21 cellular contexts compared by ENCODE assay signal in genomic region chr12:124742111-124742510, GRCh38.
DNase-seq lines count a peak whose midpoint lies in the region; ATAC-seq, FAIRE-seq and TF ChIP-seq lines count a peak whose summit lies in the region.
"Had no signal": no experiment of that assay in that cellular context is flagged by ENCODE, and none has a peak within 500 bp of the region (broad histone marks: within the 10 kb centered on the region; RNA-seq: fewer than 3 reads in every experiment).

No MANE protein-coding gene starts in this region.

- no peaks in the 10 kb centered on the region for H3K79me2 ChIP-seq in H1 (ENCODE audit: control insufficient read depth in 1 of 2, insufficient read depth in 2 of 2, low read length in 2 of 2)
- H3K79me2 ChIP-seq in OCI-LY7 (ENCODE audit: insufficient read depth, low read depth, low read length), result no peaks in the 10 kb centered on the region

- no peak overlapping the region for H2BK120ac ChIP-seq in H1 (replicated peaks; ENCODE audit: low read depth, low read length)

- no peak overlapping the region for H3K56ac ChIP-seq in H1 (replicated peaks; ENCODE audit: insufficient read length, low read depth, low read length)

- H3K4me1 ChIP-seq in H1 (replicated peaks in 1 of 4; ENCODE audit: control insufficient read depth in 3 of 4, insufficient read depth in 4 of 4, low read length in 3 of 4), result peaks cover 0 to 11% (median 8%) of the 10 kb centered on the region in 4 experiments; a peak in 6 of 7 replicates
- H3K4me1 ChIP-seq in psoas muscle, result peaks cover 32% of the 10 kb centered on the region
- peaks cover 16 to 21% of the 10 kb centered on the region in 2 donors for H3K4me1 ChIP-seq in kidney (ENCODE audit: control insufficient read depth in 1 of 2, insufficient read depth in 1 of 2, low read depth in 1 of 2, low read length in 2 of 2)
- H3K4me1 ChIP-seq in OCI-LY7 (ENCODE audit: insufficient read depth, low read length, poor library complexity, severe bottlenecking), result peaks cover 7% of the 10 kb centered on the region

- no peak overlapping the region for H3K4me3 ChIP-seq in H1 (ENCODE audit: extremely low read depth in 1 of 4, insufficient read depth in 2 of 4, low read depth in 3 of 4, low read length in 4 of 4)
- H3K4me3 ChIP-seq in psoas muscle, result no peak overlapping the region
- H3K4me3 ChIP-seq in kidney (ENCODE audit: low read length in 2 of 2), result no peak overlapping the region
- no peak overlapping the region for H3K4me3 ChIP-seq in OCI-LY7 (ENCODE audit: low read depth, low read length, poor library complexity, severe bottlenecking)
- H3K4me3 ChIP-seq: pancreas, smooth muscle cell had no signal

- no peak for TF ChIP-seq POLR2A in H1 (IDR thresholded peaks at IDR 0.05; ENCODE audit: control extremely low read depth in 1 of 2, low read depth in 2 of 2, low read length in 2 of 2)

- TF ChIP-seq EP300 in H1 (IDR thresholded peaks at IDR 0.05; ENCODE audit: borderline replicate concordance in 1 of 2, low read depth in 2 of 2, low read length in 2 of 2), result no peak

- H2BK12ac ChIP-seq in H1 (ENCODE audit: low read depth, low read length), result 0 out of 2 replicates have a peak overlapping the region, but pooled peaks have one; percentile 17

- intact Hi-C loops in Calu3 (cut with micrococcal nuclease; ENCODE audit: unreplicated experiment) (no loop called here), psoas muscle (cut with DNase I) (no loop called here), kidney (cut with DNase I) (no loop called here), OCI-LY7 (cut with micrococcal nuclease; ENCODE audit: unreplicated experiment) (no loop called here)

- H2AFZ ChIP-seq in H1 (ENCODE audit: low read length) (no peak overlapping the region), OCI-LY7 (ENCODE audit: low read length) (no peak overlapping the region)

- no peak overlapping the region for H4K5ac ChIP-seq in H1 (ENCODE audit: insufficient read length, low read depth, low read length)

- H4K91ac ChIP-seq in H1 (replicated peaks; ENCODE audit: insufficient read length, low read length), result no peak overlapping the region

- H3K27ac Mint-ChIP-seq in Calu3 (ENCODE audit: unreplicated experiment), result no peak overlapping the region
- H3K27ac Mint-ChIP-seq: activated CD4-positive, alpha-beta T cell treated with anti-CD3 and anti-CD28 coated beads for 36 hours; activated CD8-positive, alpha-beta memory T cell treated with anti-CD3 and anti-CD28 coated beads, Interleukin-2, amount 10 ng/mL, durations not matched to agents 7 days and 5 days; B cell had no signal

- H3K23me2 ChIP-seq in H1 (ENCODE audit: low read depth, low read length), result no peaks in the 10 kb centered on the region; the same call in 1 of the 2 replicates

- TF ChIP-seq CTCF in Calu3 (IDR thresholded peaks at IDR 0.05; ENCODE audit: unreplicated experiment) (no peak), H1 (IDR thresholded peaks at IDR 0.05; ENCODE audit: control extremely low read depth in 1 of 3, insufficient read depth in 1 of 3, low read depth in 1 of 3, low read length in 3 of 3) (no peak), psoas muscle (IDR thresholded peaks at IDR 0.05) (no peak), kidney (IDR thresholded peaks at IDR 0.05; ENCODE audit: borderline replicate concordance, extremely low read depth, insufficient read depth) (no peak), OCI-LY7 (conservative IDR thresholded peaks at IDR 0.05; ENCODE audit: low read length) (no peak)

- H3K9me2 ChIP-seq in OCI-LY7 (ENCODE audit: insufficient read depth, low read length), result no peaks in the 10 kb centered on the region

- H2BK15ac ChIP-seq in H1 (ENCODE audit: low read length), result 0 out of 2 replicates have a peak overlapping the region, but pooled peaks have one; percentile 53

- peaks cover 47% of the 10 kb centered on the region for H3K36me3 Mint-ChIP-seq in Calu3 (ENCODE audit: insufficient read depth, unreplicated experiment)
- H3K36me3 Mint-ChIP-seq: activated CD8-positive, alpha-beta memory T cell treated with anti-CD3 and anti-CD28 coated beads, Interleukin-2, amount 10 ng/mL, durations not matched to agents 7 days and 5 days had no signal

- H3K79me1 ChIP-seq in H1 (ENCODE audit: low read depth, low read length), result no peaks in the 10 kb centered on the region

- TF ChIP-seq RAD21 in H1 (IDR thresholded peaks at IDR 0.05 in 1 of 2, conservative IDR thresholded peaks at IDR 0.05 in 1 of 2; ENCODE audit: low read depth in 2 of 2, low read length in 2 of 2), result no peak

- POLR2A ChIA-PET in H1 (lab: Charles Lee; ENCODE audit: partially characterized antibody), result interaction anchor here (1.0 to 5.1 kb wide), 2 partner anchors 10 to 139 kb away, joined by 3 to 37 read pairs; no protein-coding TSS in a partner anchor
- POLR2A ChIA-PET in OCI-LY7 (lab: Charles Lee), result interaction anchor here (0.6 to 0.7 kb wide), 2 partner anchors 287 to 971 kb away, joined by 3 read pairs; no protein-coding TSS in a partner anchor

- 0 out of 2 replicates have a peak overlapping the region, but pooled peaks have one; percentile 55 for H2BK20ac ChIP-seq in H1 (ENCODE audit: low read length)

- no peak overlapping the region for H4K8ac ChIP-seq in H1 (ENCODE audit: extremely low read depth, insufficient read depth, low read length)

- H3K14ac ChIP-seq in H1 (ENCODE audit: insufficient read length), result no peak overlapping the region

- H3K9ac ChIP-seq in H1 (replicated peaks in 1 of 4; ENCODE audit: extremely low read depth in 1 of 4, low read depth in 3 of 4, low read length in 3 of 4), result no peak overlapping the region
- no peak overlapping the region for H3K9ac ChIP-seq in kidney (ENCODE audit: low read length in 2 of 2)
- H3K9ac ChIP-seq: KMS-11 had no signal

- peaks cover 95% of the 10 kb centered on the region for H3K4me1 Mint-ChIP-seq in Calu3 (ENCODE audit: low read depth, unreplicated experiment)

- ATAC-seq in psoas muscle, result no peak
- ATAC-seq: activated CD4-positive, alpha-beta T cell treated with anti-CD3 and anti-CD28 coated beads for 36 hours; activated CD8-positive, alpha-beta memory T cell treated with anti-CD3 and anti-CD28 coated beads, Interleukin-2, amount 10 ng/mL, durations not matched to agents 7 days and 5 days had no signal

- no peaks in the 10 kb centered on the region for H3K27me3 Mint-ChIP-seq in Calu3 (ENCODE audit: unreplicated experiment)

- H3K4ac ChIP-seq in H1 (replicated peaks; ENCODE audit: insufficient read length, low read depth, low read length), result no peak overlapping the region

- H3K27ac ChIP-seq in H1 (ENCODE audit: low read depth, low read length) (no peak overlapping the region), psoas muscle (peak overlapping the region; percentile 39), kidney (ENCODE audit: low read depth in 2 of 2, low read length in 2 of 2) (no peak overlapping the region), OCI-LY7 (ENCODE audit: low read depth, low read length, poor library complexity, severe bottlenecking) (no peak overlapping the region)
- H3K27ac ChIP-seq: KMS-11 had no signal

- no peak overlapping the region; the same call in 1 of the 2 replicates for H2BK5ac ChIP-seq in H1 (ENCODE audit: low read depth, low read length)

- 88% methylated on average over 12 of the region's 12 CpGs; no CpG with 5 or more reads in 1 of the 2 experiments for WGBS in H1 (ENCODE audit: extremely low coverage in 1 of 2, insufficient coverage in 1 of 2, insufficient read length in 1 of 2, insufficient replicate concordance in 2 of 2, low coverage in 1 of 2, low lambda C conversion rate in 2 of 2, missing lambda C conversion rate in 1 of 2), 2 experiments
- 55 to 66% (median 66%) methylated on average over 12 of the region's 12 CpGs for WGBS in psoas muscle, 3 donors

- BruUV-seq in Calu3 (replicated peaks; lab: Mats Ljungman, UMichigan), result no TSS peak
- BruUV-seq in OCI-LY7 (replicated peaks; lab: Mats Ljungman, UMichigan), result no TSS peak

- peak; percentile 41 for DNase-seq in Calu3
- DNase-seq in NCI-H1694 treated with DMSO at 0.1 percent for 48 hours (lab: John Stamatoyannopoulos, UW), result peak; percentile 39
- DNase-seq in H1 (ENCODE audit: low read depth in 1 of 2, low spot score in 2 of 2), result no peak
- no peak for DNase-seq in psoas muscle
- DNase-seq in kidney, result no peak
- DNase-seq in NCI-H748 (lab: John Stamatoyannopoulos, UW; ENCODE audit: unreplicated experiment), result no peak
- no peak for DNase-seq in SK-N-DZ (ENCODE audit: low spot score)
- DNase-seq in OCI-LY7 (ENCODE audit: low spot score), result no peak
- DNase-seq: activated CD4-positive, alpha-beta T cell treated with anti-CD3 and anti-CD28 coated beads for 36 hours; activated CD8-positive, alpha-beta memory T cell treated with anti-CD3 and anti-CD28 coated beads, Interleukin-2, amount 10 ng/mL, durations not matched to agents 7 days and 5 days; activated effector memory CD4-positive, alpha-beta T cell treated with Interleukin-2 at 50 U/mL for 16 hours; amygdala; DMS79 treated with DMSO at 0.1 percent for 48 hours; HCEC 1CT; NCI-H1105; pancreas; T1000 had no signal

- H3K23ac ChIP-seq in H1 (ENCODE audit: insufficient read length), result no peak overlapping the region

- FAIRE-seq in H1 (lab: Jason Lieb, UNC) (no peak), kidney (lab: Jason Lieb, UNC) (no peak)
- FAIRE-seq: pancreas had no signal

- H3K36me3 ChIP-seq in H1 (ENCODE audit: control insufficient read depth in 2 of 4, insufficient read depth in 4 of 4, low read length in 3 of 4), result no peaks in the 10 kb centered on the region
- H3K36me3 ChIP-seq in psoas muscle (ENCODE audit: insufficient read depth in 1 of 2, low read depth in 1 of 2), result no peaks in the 10 kb centered on the region
- H3K36me3 ChIP-seq in kidney (ENCODE audit: control insufficient read depth in 1 of 2, insufficient read depth in 2 of 2, low read length in 2 of 2), result no peaks in the 10 kb centered on the region
- H3K36me3 ChIP-seq in OCI-LY7 (ENCODE audit: insufficient read depth, low read length), result no peaks in the 10 kb centered on the region
- H3K36me3 ChIP-seq: pancreas had no signal

- H3K4me2 ChIP-seq in H1 (ENCODE audit: insufficient read depth in 1 of 2, low read depth in 2 of 2, low read length in 2 of 2) (no peak overlapping the region), OCI-LY7 (ENCODE audit: low read length) (no peak overlapping the region)
- H3K4me2 ChIP-seq: KMS-11, smooth muscle cell had no signal

- CTCF ChIA-PET in Calu3 (lab: Charles Lee) (interaction anchor here (0.7 to 1.6 kb wide), 3 partner anchors 18 to 208 kb away, joined by 3 to 4 read pairs (median 3); no protein-coding TSS in a partner anchor), H1 (lab: Charles Lee; ENCODE audit: partially characterized antibody) (interaction anchor here (0.9 to 13.8 kb wide), 4 partner anchors 9 to 28 kb away, joined by 3 to 159 read pairs (median 5); no protein-coding TSS in a partner anchor), OCI-LY7 (lab: Charles Lee; ENCODE audit: unreplicated experiment) (no interaction called here)

- no peaks in the 10 kb centered on the region for H3K27me3 ChIP-seq in H1 (replicated peaks in 1 of 4; ENCODE audit: control insufficient read depth in 3 of 4, extremely low read depth in 1 of 4, insufficient read depth in 3 of 4, low read length in 3 of 4)
- no peaks in the 10 kb centered on the region for H3K27me3 ChIP-seq in psoas muscle (ENCODE audit: insufficient read depth in 3 of 3, low read length in 2 of 3)
- H3K27me3 ChIP-seq: pancreas had no signal

- H2AK5ac ChIP-seq in H1 (ENCODE audit: low read depth, low read length), result no peak overlapping the region

- H3K9me3 Mint-ChIP-seq in Calu3 (ENCODE audit: low read depth, unreplicated experiment), result no peaks in the 10 kb centered on the region
- H3K9me3 Mint-ChIP-seq: central memory CD8-positive, alpha-beta T cell had no signal

- no peak overlapping the region for H3K4me3 Mint-ChIP-seq in Calu3 (ENCODE audit: low read depth, unreplicated experiment)
- H3K4me3 Mint-ChIP-seq: activated CD4-positive, alpha-beta T cell treated with anti-CD3 and anti-CD28 coated beads for 36 hours; activated CD8-positive, alpha-beta memory T cell treated with anti-CD3 and anti-CD28 coated beads, Interleukin-2, amount 10 ng/mL, durations not matched to agents 7 days and 5 days; B cell; central memory CD8-positive, alpha-beta T cell had no signal

- H4K20me1 ChIP-seq in H1 (replicated peaks in 1 of 2; ENCODE audit: control insufficient read depth in 1 of 2, insufficient read depth in 2 of 2, low read length in 2 of 2) (no peaks in the 10 kb centered on the region), OCI-LY7 (ENCODE audit: insufficient read depth, low read length) (no peaks in the 10 kb centered on the region)

- H3K18ac ChIP-seq in H1 (ENCODE audit: extremely low read depth, low read length), result peak overlapping the region; percentile 54; the same call in 1 of the 2 replicates

- H3K9me3 ChIP-seq in H1 (ENCODE audit: insufficient read depth in 2 of 2, low read depth in 1 of 2, low read length in 1 of 2), result no peaks in the 10 kb centered on the region; a peak in 1 of 4 replicates
- H3K9me3 ChIP-seq in psoas muscle, result no peaks in the 10 kb centered on the region
- peaks cover 0 to 3% of the 10 kb centered on the region in 2 donors for H3K9me3 ChIP-seq in kidney (ENCODE audit: control insufficient read depth in 1 of 2, low read length in 2 of 2)
- H3K9me3 ChIP-seq in OCI-LY7 (ENCODE audit: low read length), result no peaks in the 10 kb centered on the region
- H3K9me3 ChIP-seq: pancreas had no signal

Comparison
In these comparisons a context has a peak if more than half of its experiments do, and no peak if none do; other contexts are left out.
1. DNase-seq: peak in Calu3 (single experiment) and NCI-H1694 treated with DMSO at 0.1 percent for 48 hours (single experiment); none in H1 (0 of 2), psoas muscle (0 of 2), kidney (single experiment), NCI-H748 (single experiment), SK-N-DZ (single experiment) and OCI-LY7 (single experiment).